Comparison of ENCODE assay signal across 1 cellular context in genomic region chr2:196131384-196131861, GRCh38.
A peak's percentile ranks its signal among the peaks of the same experiment; 100 is the strongest.
TF ChIP-seq lines count a peak whose summit lies in the region.

No MANE protein-coding gene starts in this region.

TF ChIP-seq in GM12878, 131 proteins besides CTCF, POLR2A, EP300 and RAD21:
- TF ChIP-seq, protein P1, sequence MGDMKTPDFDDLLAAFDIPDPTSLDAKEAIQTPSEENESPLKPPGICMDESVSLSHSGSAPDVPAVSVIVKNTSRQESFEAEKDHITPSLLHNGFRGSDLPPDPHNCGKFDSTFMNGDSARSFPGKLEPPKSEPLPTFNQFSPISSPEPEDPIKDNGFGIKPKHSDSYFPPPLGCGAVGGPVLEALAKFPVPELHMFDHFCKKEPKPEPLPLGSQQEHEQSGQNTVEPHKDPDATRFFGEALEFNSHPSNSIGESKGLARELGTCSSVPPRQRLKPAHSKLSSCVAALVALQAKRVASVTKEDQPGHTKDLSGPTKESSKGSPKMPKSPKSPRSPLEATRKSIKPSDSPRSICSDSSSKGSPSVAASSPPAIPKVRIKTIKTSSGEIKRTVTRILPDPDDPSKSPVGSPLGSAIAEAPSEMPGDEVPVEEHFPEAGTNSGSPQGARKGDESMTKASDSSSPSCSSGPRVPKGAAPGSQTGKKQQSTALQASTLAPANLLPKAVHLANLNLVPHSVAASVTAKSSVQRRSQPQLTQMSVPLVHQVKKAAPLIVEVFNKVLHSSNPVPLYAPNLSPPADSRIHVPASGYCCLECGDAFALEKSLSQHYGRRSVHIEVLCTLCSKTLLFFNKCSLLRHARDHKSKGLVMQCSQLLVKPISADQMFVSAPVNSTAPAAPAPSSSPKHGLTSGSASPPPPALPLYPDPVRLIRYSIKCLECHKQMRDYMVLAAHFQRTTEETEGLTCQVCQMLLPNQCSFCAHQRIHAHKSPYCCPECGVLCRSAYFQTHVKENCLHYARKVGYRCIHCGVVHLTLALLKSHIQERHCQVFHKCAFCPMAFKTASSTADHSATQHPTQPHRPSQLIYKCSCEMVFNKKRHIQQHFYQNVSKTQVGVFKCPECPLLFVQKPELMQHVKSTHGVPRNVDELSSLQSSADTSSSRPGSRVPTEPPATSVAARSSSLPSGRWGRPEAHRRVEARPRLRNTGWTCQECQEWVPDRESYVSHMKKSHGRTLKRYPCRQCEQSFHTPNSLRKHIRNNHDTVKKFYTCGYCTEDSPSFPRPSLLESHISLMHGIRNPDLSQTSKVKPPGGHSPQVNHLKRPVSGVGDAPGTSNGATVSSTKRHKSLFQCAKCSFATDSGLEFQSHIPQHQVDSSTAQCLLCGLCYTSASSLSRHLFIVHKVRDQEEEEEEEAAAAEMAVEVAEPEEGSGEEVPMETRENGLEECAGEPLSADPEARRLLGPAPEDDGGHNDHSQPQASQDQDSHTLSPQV (IDR thresholded peaks at IDR 0.05) = no peak
- TF ChIP-seq SMC3 (IDR thresholded peaks at IDR 0.05; ENCODE audit: borderline replicate concordance, low read length) = peak; percentile 39; the same call in 1 of the 2 replicates
- peak; percentile 54; the same call in 1 of the 2 replicates for TF ChIP-seq NR2F1 (conservative IDR thresholded peaks at IDR 0.05)
- no peak for TF ChIP-seq EGR1 (IDR thresholded peaks at IDR 0.05; ENCODE audit: borderline replicate concordance in 1 of 2, low read depth in 2 of 2, low read length in 2 of 2)
- TF ChIP-seq CBX5 (IDR thresholded peaks at IDR 0.05; ENCODE audit: low read depth) = no peak
- no peak for TF ChIP-seq NKRF (conservative IDR thresholded peaks at IDR 0.05)
